In genomic region chr1:10918531-10918930, GRCh38 we compare ENCODE assay signal across 14 cellular contexts.
DNase-seq lines count a peak whose midpoint lies in the region; ATAC-seq, FAIRE-seq and TF ChIP-seq lines count a peak whose summit lies in the region.
"Had no signal": no experiment of that assay in that cellular context is flagged by ENCODE, and none has a peak within 500 bp of the region (broad histone marks: within the 10 kb centered on the region; RNA-seq: fewer than 3 reads in every experiment).

No MANE protein-coding gene starts in this region.

- no peak for TF ChIP-seq CTCF in AG09309 (IDR thresholded peaks at IDR 0.05; ENCODE audit: control insufficient read depth, insufficient read depth, low read depth, low read length, missing control alignments)
- TF ChIP-seq CTCF in astrocyte (IDR thresholded peaks at IDR 0.05; ENCODE audit: insufficient read depth, low read depth, low read length): no peak

- H3K27me3 ChIP-seq in astrocyte (ENCODE audit: insufficient read depth, low read length): peaks cover 22% of the 10 kb centered on the region
- H3K27me3 ChIP-seq: BE2C, body of pancreas, testis had no signal

- no peak overlapping the region for H3K4me2 ChIP-seq in astrocyte (ENCODE audit: low read length)

- no peak overlapping the region for H2AFZ ChIP-seq in astrocyte (ENCODE audit: low read depth, low read length)

- H3K4me3 ChIP-seq in AG09309 (ENCODE audit: control insufficient read depth, low read depth, low read length) (no peak overlapping the region), astrocyte (ENCODE audit: insufficient read depth, low read depth, low read length) (no peak overlapping the region)
- H3K4me3 ChIP-seq: body of pancreas, testis had no signal

- H3K36me3 Mint-ChIP-seq in astrocyte (ENCODE audit: low read depth, unreplicated experiment): no peaks in the 10 kb centered on the region

- no peaks in the 10 kb centered on the region for H3K9me3 ChIP-seq in astrocyte (ENCODE audit: insufficient read depth, low read depth, low read length)
- H3K9me3 ChIP-seq: BE2C, body of pancreas, testis had no signal

- H3K4me1 ChIP-seq in astrocyte (ENCODE audit: insufficient read depth, low read length): peaks cover 6% of the 10 kb centered on the region
- H3K4me1 ChIP-seq: BE2C, body of pancreas, testis had no signal

- FAIRE-seq in astrocyte (lab: Jason Lieb, UNC): no peak
- FAIRE-seq: frontal cortex had no signal

- H3K27ac ChIP-seq in astrocyte (ENCODE audit: low read depth, low read length): no peak overlapping the region
- H3K27ac ChIP-seq: body of pancreas, testis had no signal

- H3K4me3 Mint-ChIP-seq in astrocyte (ENCODE audit: unreplicated experiment): no peak overlapping the region

- peak; percentile 17 for DNase-seq in AG09309 (ENCODE audit: low read depth)
- peak; percentile 19 for DNase-seq in HCEC 1CT
- DNase-seq in astrocyte (ENCODE audit: low read depth): peak; percentile 86
- peak; percentile 61 for DNase-seq in myocyte (ENCODE audit: low read depth)
- DNase-seq in stimulated activated naive CD4-positive, alpha-beta T cell (lab: John Stamatoyannopoulos, UW): no peak
- no peak for DNase-seq in DMS53 treated with DMSO at 0.1 percent for 48 hours (lab: John Stamatoyannopoulos, UW; ENCODE audit: unreplicated experiment)
- DNase-seq in activated CD4-positive, alpha-beta T cell treated with anti-CD3 and anti-CD28 coated beads, Interleukin-2, amount 50 U/mL, for 1 hour: no peak
- DNase-seq: activated T-cell treated with anti-CD3 and anti-CD28 coated beads, Interleukin-2, amount 50 U/mL, for 1 hour; BE2C; body of pancreas; effector memory CD4-positive, alpha-beta T cell; testis had no signal

- no peak for ATAC-seq in GM19397 (IDR thresholded peaks at IDR 0.05; ENCODE audit: unreplicated experiment)
- ATAC-seq: body of pancreas had no signal

- H3K9ac ChIP-seq in astrocyte (ENCODE audit: low read length): no peak overlapping the region

- H3K4me1 Mint-ChIP-seq in astrocyte (ENCODE audit: low read depth, unreplicated experiment): peaks cover 5% of the 10 kb centered on the region

- peaks cover 34% of the 10 kb centered on the region for H3K27me3 Mint-ChIP-seq in astrocyte (ENCODE audit: low read depth, unreplicated experiment)

- H3K9me3 Mint-ChIP-seq in astrocyte (ENCODE audit: unreplicated experiment): no peaks in the 10 kb centered on the region

- no peaks in the 10 kb centered on the region for H3K36me3 ChIP-seq in astrocyte (ENCODE audit: insufficient read depth, low read length)
- H3K36me3 ChIP-seq: BE2C had no signal

- H3K79me2 ChIP-seq in astrocyte (ENCODE audit: insufficient read depth, low read length): no peaks in the 10 kb centered on the region

- H4K20me1 ChIP-seq in astrocyte (ENCODE audit: insufficient read depth, low read length): no peaks in the 10 kb centered on the region

- no peak overlapping the region for H3K27ac Mint-ChIP-seq in astrocyte (ENCODE audit: unreplicated experiment)

Comparison
In these comparisons a context has a peak if more than half of its experiments do, and no peak if none do; other contexts are left out.
1. DNase-seq: peak in AG09309 (single experiment), HCEC 1CT (single experiment), astrocyte (single experiment) and myocyte (single experiment); none in stimulated activated naive CD4-positive, alpha-beta T cell (0 of 6), DMS53 treated with DMSO at 0.1 percent for 48 hours (single experiment) and activated CD4-positive, alpha-beta T cell treated with anti-CD3 and anti-CD28 coated beads, Interleukin-2, amount 50 U/mL, for 1 hour (single experiment).